Comparison of ENCODE assay signal across 24 cellular contexts in genomic region chr9:91181541-91181940, GRCh38.
DNase-seq lines count a peak whose midpoint lies in the region; TF ChIP-seq lines count a peak whose summit lies in the region.
"Had no signal": no experiment of that assay in that cellular context is flagged by ENCODE, and none has a peak within 500 bp of the region (broad histone marks: within the 10 kb centered on the region; RNA-seq: fewer than 3 reads in every experiment).

No MANE protein-coding gene starts in this region.

- no peak overlapping the region for H3K27ac ChIP-seq in coronary artery
- H3K27ac ChIP-seq: 22Rv1, SJSA1 had no signal

- no peak overlapping the region for H3K4me3 Mint-ChIP-seq in activated CD4-positive, alpha-beta T cell treated with anti-CD3 and anti-CD28 coated beads, Interleukin-2, amount 10 ng/mL, durations not matched to agents 24 days and 14 days
- H3K4me3 Mint-ChIP-seq in type B pancreatic cell: no peak overlapping the region
- H3K4me3 Mint-ChIP-seq: B cell had no signal

- H3K27me3 Mint-ChIP-seq in activated CD4-positive, alpha-beta T cell treated with anti-CD3 and anti-CD28 coated beads, Interleukin-2, amount 10 ng/mL, durations not matched to agents 24 days and 14 days: no peaks in the 10 kb centered on the region
- no peaks in the 10 kb centered on the region for H3K27me3 Mint-ChIP-seq in type B pancreatic cell
- H3K27me3 Mint-ChIP-seq: B cell had no signal

- H3K4me1 Mint-ChIP-seq in activated CD4-positive, alpha-beta T cell treated with anti-CD3 and anti-CD28 coated beads, Interleukin-2, amount 10 ng/mL, durations not matched to agents 24 days and 14 days: peaks cover 49% of the 10 kb centered on the region
- peaks cover 5% of the 10 kb centered on the region for H3K4me1 Mint-ChIP-seq in type B pancreatic cell (ENCODE audit: unreplicated experiment)

- TF ChIP-seq CTCF in coronary artery (IDR thresholded peaks at IDR 0.05): no peak
- TF ChIP-seq CTCF in type B pancreatic cell (conservative IDR thresholded peaks at IDR 0.05): no peak

- intact Hi-C loops in activated CD4-positive, alpha-beta T cell treated with anti-CD3 and anti-CD28 coated beads, Interleukin-2, amount 10 ng/mL, durations not matched to agents 24 days and 14 days (cut with micrococcal nuclease): no loop called here

- H3K4me3 ChIP-seq in H7 (ENCODE audit: insufficient read depth, low read depth, low read length) (no peak overlapping the region), coronary artery (no peak overlapping the region)
- H3K4me3 ChIP-seq: MG63, SJSA1 had no signal

- peak overlapping the region; percentile 19 for H3K27ac Mint-ChIP-seq in activated CD4-positive, alpha-beta T cell treated with anti-CD3 and anti-CD28 coated beads, Interleukin-2, amount 10 ng/mL, durations not matched to agents 24 days and 14 days
- H3K27ac Mint-ChIP-seq in type B pancreatic cell: no peak overlapping the region
- H3K27ac Mint-ChIP-seq: B cell had no signal

- no peak for DNase-seq in activated CD4-positive, alpha-beta T cell treated with anti-CD3 and anti-CD28 coated beads, Interleukin-2, amount 10 ng/mL, durations not matched to agents 24 days and 14 days
- DNase-seq in activated CD4-positive, alpha-beta T cell treated with anti-CD3 and anti-CD28 coated beads, Interleukin-2, amount 50 U/mL, for 1 hour: no peak
- DNase-seq in H7 (peak; percentile 9), coronary artery (ENCODE audit: low spot score) (peak; percentile 24), type B pancreatic cell (ENCODE audit: extremely low spot score, unreplicated experiment) (peak; percentile 45), dermis blood vessel endothelial cell (no peak), ecto neural progenitor cell (ENCODE audit: low spot score) (no peak)
- DNase-seq: Calu3; DND-41; KBM-7; MG63; NCI-H1105 treated with DMSO at 0.1 percent for 48 hours; NCI-H146; NCI-H1930; NCI-H2107; NCI-H446; NCI-H524 treated with DMSO at 0.1 percent for 48 hours; NCI-H82; NK-92 treated with Interleukin-12 subunit alpha and Interleukin-12 subunit beta, amount 100 ng/mL, for 24 hours; PC-3; Right ventricle myocardium superior had no signal

- H3K36me3 Mint-ChIP-seq in activated CD4-positive, alpha-beta T cell treated with anti-CD3 and anti-CD28 coated beads, Interleukin-2, amount 10 ng/mL, durations not matched to agents 24 days and 14 days (ENCODE audit: low read depth): peaks cover 4% of the 10 kb centered on the region
- no peaks in the 10 kb centered on the region for H3K36me3 Mint-ChIP-seq in type B pancreatic cell

- H3K9me3 Mint-ChIP-seq in activated CD4-positive, alpha-beta T cell treated with anti-CD3 and anti-CD28 coated beads, Interleukin-2, amount 10 ng/mL, durations not matched to agents 24 days and 14 days: peaks cover 3% of the 10 kb centered on the region
- H3K9me3 Mint-ChIP-seq in type B pancreatic cell: no peaks in the 10 kb centered on the region

- H3K36me3 ChIP-seq in H7 (replicated peaks; ENCODE audit: control insufficient read depth, insufficient read depth, low read length): no peaks in the 10 kb centered on the region
- H3K36me3 ChIP-seq: MG63, SJSA1 had no signal

- no peaks in the 10 kb centered on the region for H3K27me3 ChIP-seq in H7 (ENCODE audit: control insufficient read depth, insufficient read depth, low read length)
- H3K27me3 ChIP-seq: MG63, SJSA1 had no signal

Comparison
In these comparisons a context has a peak if more than half of its experiments do, and no peak if none do; other contexts are left out.
1. DNase-seq: peak in H7 (single experiment), coronary artery (single experiment) and type B pancreatic cell (single experiment); none in activated CD4-positive, alpha-beta T cell treated with anti-CD3 and anti-CD28 coated beads, Interleukin-2, amount 10 ng/mL, durations not matched to agents 24 days and 14 days (single experiment), activated CD4-positive, alpha-beta T cell treated with anti-CD3 and anti-CD28 coated beads, Interleukin-2, amount 50 U/mL, for 1 hour (single experiment), dermis blood vessel endothelial cell (single experiment) and ecto neural progenitor cell (single experiment).